20 cellular contexts compared by ENCODE assay signal in the genomic region with DNA sequence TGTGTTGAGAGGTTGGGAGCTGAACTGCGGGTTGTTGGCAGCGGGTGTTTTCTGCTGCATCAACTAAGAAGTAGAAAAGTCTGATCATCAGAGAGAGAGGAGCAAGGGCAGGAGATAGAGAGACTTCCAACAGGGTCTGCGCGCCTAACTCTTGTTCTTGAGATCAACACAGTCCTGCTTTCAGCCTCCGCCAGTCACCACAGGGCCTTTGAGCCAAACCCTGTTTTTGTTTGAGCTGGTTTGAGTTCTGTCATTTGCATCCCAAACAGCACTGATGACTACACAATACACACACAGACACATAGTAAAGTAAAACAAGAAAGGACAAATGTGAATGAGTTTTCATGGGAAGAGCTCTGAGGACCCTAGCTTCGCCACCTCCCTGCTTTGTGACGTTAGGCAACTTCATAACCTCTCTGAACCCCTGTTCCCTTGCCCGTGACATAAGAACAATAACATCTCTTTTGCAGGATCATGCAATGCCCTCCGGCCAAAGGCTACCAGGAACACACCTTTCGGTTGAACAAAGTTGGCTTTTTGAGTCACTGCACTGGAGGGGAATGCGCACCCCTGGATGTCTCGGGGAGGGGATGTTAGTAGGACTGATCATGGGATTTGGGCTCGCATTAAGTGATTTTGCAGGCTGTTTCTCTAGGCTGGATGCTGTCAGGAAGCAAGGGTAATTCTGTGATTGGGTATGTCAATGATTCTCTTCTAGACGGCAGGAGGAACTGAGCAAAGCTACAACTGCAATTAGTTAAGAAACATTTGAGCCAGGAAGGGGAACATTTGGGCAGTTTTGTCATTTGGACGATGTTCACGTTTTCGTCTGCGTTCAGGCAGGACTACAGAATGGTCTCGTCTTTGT.
DNase-seq lines count a peak whose midpoint lies in the region; ATAC-seq and TF ChIP-seq lines count a peak whose summit lies in the region.
"Had no signal": no experiment of that assay in that cellular context is flagged by ENCODE, and none has a peak within 500 bp of the region (broad histone marks: within the 10 kb centered on the region; RNA-seq: fewer than 3 reads in every experiment).

No MANE protein-coding gene starts in this region.

- DNase-seq in activated effector memory CD4-positive, alpha-beta T cell treated with anti-CD3 and anti-CD28 coated beads, Interleukin-2, amount 50 U/mL, for 16 hours = peak; percentile 37
- no peak for DNase-seq in activated effector memory CD4-positive, alpha-beta T cell treated with Interleukin-2 at 50 U/mL for 16 hours
- no peak for DNase-seq in WTC11 (ENCODE audit: low spot score)
- peak; percentile 34 for DNase-seq in islet precursor cell
- DNase-seq in ureter (ENCODE audit: low spot score) = peak; percentile 23
- no peak for DNase-seq in DMS79 (lab: John Stamatoyannopoulos, UW)
- DNase-seq in NOMO-1 treated with dmso at 0.1 percent for 144 hours (lab: John Stamatoyannopoulos, UW; ENCODE audit: unreplicated experiment) = no peak
- no peak for DNase-seq in midbrain (lab: John Stamatoyannopoulos, UW)
- DNase-seq: activated CD4-positive, CD25-positive, alpha-beta regulatory T cell; activated naive CD8-positive, alpha-beta T cell treated with anti-CD3 and anti-CD28 coated beads for 36 hours; Caco-2; effector CD4-positive, alpha-beta T cell; GM23248; mesenchymal stem cell; NCI-H187 treated with DMSO at 0.1 percent for 48 hours; NCI-H510A treated with DMSO at 0.1 percent for 48 hours; SIG-M5; uterus had no signal

- H3K36me3 Mint-ChIP-seq in WTC11 = no peaks in the 10 kb centered on the region
- H3K36me3 Mint-ChIP-seq: activated naive CD8-positive, alpha-beta T cell treated with anti-CD3 and anti-CD28 coated beads for 36 hours; IgD-negative memory B cell had no signal

- CTCF ChIA-PET in WTC11 (lab: Charles Lee) = interaction anchor here (0.5 to 1.9 kb wide), 25 partner anchors 8 to 492 kb away, joined by 3 to 13 read pairs (median 4); no protein-coding TSS in a partner anchor

- peak overlapping the region; percentile 68 for H3K4me3 Mint-ChIP-seq in WTC11
- H3K4me3 Mint-ChIP-seq: activated naive CD8-positive, alpha-beta T cell treated with anti-CD3 and anti-CD28 coated beads for 36 hours; IgD-negative memory B cell had no signal

- POLR2A ChIA-PET in WTC11 (lab: Charles Lee) = interaction anchor here (1.2 kb wide), 1 partner anchor 26 kb away, joined by 4 read pairs; no protein-coding TSS in a partner anchor

- H3K27me3 Mint-ChIP-seq in WTC11 (ENCODE audit: low read depth) = peaks cover 18% of the 10 kb centered on the region
- H3K27me3 Mint-ChIP-seq: activated naive CD8-positive, alpha-beta T cell treated with anti-CD3 and anti-CD28 coated beads for 36 hours had no signal

- ATAC-seq in WTC11 = no peak
- ATAC-seq: GM12878 had no signal

- no peak overlapping the region for H3K27ac Mint-ChIP-seq in WTC11
- H3K27ac Mint-ChIP-seq: activated naive CD8-positive, alpha-beta T cell treated with anti-CD3 and anti-CD28 coated beads for 36 hours; IgD-negative memory B cell had no signal

- no peaks in the 10 kb centered on the region for H3K9me3 Mint-ChIP-seq in WTC11
- H3K9me3 Mint-ChIP-seq: activated naive CD8-positive, alpha-beta T cell treated with anti-CD3 and anti-CD28 coated beads for 36 hours had no signal

- H3K4me1 Mint-ChIP-seq in WTC11 = peaks cover 13% of the 10 kb centered on the region

- no peak for TF ChIP-seq CTCF in WTC11 (IDR thresholded peaks at IDR 0.05)

TF ChIP-seq in WTC11, 78 proteins besides CTCF, POLR2A, EP300 and RAD21 (continues in another document):
- no peak for TF ChIP-seq ATF3 (CRISPR knock-in tag; conservative IDR thresholded peaks at IDR 0.05)
- TF ChIP-seq, protein P1, sequence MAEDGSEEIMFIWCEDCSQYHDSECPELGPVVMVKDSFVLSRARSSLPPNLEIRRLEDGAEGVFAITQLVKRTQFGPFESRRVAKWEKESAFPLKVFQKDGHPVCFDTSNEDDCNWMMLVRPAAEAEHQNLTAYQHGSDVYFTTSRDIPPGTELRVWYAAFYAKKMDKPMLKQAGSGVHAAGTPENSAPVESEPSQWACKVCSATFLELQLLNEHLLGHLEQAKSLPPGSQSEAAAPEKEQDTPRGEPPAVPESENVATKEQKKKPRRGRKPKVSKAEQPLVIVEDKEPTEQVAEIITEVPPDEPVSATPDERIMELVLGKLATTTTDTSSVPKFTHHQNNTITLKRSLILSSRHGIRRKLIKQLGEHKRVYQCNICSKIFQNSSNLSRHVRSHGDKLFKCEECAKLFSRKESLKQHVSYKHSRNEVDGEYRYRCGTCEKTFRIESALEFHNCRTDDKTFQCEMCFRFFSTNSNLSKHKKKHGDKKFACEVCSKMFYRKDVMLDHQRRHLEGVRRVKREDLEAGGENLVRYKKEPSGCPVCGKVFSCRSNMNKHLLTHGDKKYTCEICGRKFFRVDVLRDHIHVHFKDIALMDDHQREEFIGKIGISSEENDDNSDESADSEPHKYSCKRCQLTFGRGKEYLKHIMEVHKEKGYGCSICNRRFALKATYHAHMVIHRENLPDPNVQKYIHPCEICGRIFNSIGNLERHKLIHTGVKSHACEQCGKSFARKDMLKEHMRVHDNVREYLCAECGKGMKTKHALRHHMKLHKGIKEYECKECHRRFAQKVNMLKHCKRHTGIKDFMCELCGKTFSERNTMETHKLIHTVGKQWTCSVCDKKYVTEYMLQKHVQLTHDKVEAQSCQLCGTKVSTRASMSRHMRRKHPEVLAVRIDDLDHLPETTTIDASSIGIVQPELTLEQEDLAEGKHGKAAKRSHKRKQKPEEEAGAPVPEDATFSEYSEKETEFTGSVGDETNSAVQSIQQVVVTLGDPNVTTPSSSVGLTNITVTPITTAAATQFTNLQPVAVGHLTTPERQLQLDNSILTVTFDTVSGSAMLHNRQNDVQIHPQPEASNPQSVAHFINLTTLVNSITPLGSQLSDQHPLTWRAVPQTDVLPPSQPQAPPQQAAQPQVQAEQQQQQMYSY (CRISPR knock-in tag; IDR thresholded peaks at IDR 0.05) = no peak
- TF ChIP-seq, protein P2, sequence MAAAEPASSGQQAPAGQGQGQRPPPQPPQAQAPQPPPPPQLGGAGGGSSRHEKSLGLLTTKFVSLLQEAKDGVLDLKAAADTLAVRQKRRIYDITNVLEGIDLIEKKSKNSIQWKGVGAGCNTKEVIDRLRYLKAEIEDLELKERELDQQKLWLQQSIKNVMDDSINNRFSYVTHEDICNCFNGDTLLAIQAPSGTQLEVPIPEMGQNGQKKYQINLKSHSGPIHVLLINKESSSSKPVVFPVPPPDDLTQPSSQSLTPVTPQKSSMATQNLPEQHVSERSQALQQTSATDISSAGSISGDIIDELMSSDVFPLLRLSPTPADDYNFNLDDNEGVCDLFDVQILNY (CRISPR knock-in tag; IDR thresholded peaks at IDR 0.05) = no peak
- TF ChIP-seq NR2C2 (CRISPR knock-in tag; IDR thresholded peaks at IDR 0.05) = no peak
- TF ChIP-seq, protein P3, sequence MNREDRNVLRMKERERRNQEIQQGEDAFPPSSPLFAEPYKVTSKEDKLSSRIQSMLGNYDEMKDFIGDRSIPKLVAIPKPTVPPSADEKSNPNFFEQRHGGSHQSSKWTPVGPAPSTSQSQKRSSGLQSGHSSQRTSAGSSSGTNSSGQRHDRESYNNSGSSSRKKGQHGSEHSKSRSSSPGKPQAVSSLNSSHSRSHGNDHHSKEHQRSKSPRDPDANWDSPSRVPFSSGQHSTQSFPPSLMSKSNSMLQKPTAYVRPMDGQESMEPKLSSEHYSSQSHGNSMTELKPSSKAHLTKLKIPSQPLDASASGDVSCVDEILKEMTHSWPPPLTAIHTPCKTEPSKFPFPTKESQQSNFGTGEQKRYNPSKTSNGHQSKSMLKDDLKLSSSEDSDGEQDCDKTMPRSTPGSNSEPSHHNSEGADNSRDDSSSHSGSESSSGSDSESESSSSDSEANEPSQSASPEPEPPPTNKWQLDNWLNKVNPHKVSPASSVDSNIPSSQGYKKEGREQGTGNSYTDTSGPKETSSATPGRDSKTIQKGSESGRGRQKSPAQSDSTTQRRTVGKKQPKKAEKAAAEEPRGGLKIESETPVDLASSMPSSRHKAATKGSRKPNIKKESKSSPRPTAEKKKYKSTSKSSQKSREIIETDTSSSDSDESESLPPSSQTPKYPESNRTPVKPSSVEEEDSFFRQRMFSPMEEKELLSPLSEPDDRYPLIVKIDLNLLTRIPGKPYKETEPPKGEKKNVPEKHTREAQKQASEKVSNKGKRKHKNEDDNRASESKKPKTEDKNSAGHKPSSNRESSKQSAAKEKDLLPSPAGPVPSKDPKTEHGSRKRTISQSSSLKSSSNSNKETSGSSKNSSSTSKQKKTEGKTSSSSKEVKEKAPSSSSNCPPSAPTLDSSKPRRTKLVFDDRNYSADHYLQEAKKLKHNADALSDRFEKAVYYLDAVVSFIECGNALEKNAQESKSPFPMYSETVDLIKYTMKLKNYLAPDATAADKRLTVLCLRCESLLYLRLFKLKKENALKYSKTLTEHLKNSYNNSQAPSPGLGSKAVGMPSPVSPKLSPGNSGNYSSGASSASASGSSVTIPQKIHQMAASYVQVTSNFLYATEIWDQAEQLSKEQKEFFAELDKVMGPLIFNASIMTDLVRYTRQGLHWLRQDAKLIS (CRISPR knock-in tag; IDR thresholded peaks at IDR 0.05; ENCODE audit: borderline replicate concordance) = no peak
- no peak for TF ChIP-seq TEAD1 (CRISPR knock-in tag; IDR thresholded peaks at IDR 0.05)
- no peak for TF ChIP-seq USF1 (CRISPR knock-in tag; IDR thresholded peaks at IDR 0.05)

Comparison
In these comparisons a context has a peak if more than half of its experiments do, and no peak if none do; other contexts are left out.
1. DNase-seq: peak in activated effector memory CD4-positive, alpha-beta T cell treated with anti-CD3 and anti-CD28 coated beads, Interleukin-2, amount 50 U/mL, for 16 hours (single experiment), islet precursor cell (single experiment) and ureter (single experiment); none in activated effector memory CD4-positive, alpha-beta T cell treated with Interleukin-2 at 50 U/mL for 16 hours (single experiment), WTC11 (single experiment), DMS79 (single experiment), NOMO-1 treated with dmso at 0.1 percent for 144 hours (single experiment) and midbrain (single experiment).